Comparison of ENCODE assay signal across 1 cellular context in the genomic region with DNA sequence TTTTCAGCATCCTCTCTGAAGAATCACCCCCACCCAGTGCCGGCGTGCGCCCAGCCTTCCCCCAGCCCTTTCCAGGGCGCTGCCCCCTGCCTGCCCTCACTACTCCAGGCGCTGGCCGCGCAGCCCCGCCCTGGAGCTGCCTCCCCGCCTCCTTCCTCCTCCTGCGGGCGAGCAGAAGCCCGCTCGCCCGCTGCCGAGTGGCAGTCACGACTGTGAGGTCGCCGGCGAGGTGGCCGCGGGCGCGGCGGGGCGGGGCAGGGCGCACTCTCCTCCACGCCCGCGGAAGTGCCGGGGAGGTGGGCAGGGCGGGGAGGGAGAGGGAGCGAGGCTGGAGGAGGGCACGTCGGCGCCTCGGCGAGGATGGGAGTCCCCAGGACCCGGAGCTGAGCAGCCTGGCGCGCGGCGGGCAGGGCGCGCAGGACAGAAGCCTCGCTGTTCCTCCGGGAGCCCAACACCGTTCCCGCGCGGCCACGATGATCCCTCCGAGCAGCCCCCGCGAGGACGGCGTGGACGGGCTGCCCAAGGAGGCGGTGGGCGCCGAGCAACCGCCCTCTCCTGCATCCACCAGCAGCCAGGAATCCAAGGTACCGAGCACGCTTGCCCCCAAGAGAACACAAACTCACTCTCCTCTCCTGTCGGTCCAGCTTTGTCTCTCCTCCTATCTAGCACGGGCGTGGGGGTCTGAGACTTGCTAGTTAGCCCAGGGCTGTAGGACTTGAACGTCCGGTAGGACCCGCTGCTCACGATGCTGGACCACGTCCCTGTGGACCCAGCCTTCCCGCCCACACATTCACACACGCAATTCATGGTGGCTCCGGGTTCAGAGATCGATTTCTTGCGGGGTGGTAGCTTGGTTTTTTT.
TF ChIP-seq lines count a peak whose summit lies in the region.

A gene with protein sequence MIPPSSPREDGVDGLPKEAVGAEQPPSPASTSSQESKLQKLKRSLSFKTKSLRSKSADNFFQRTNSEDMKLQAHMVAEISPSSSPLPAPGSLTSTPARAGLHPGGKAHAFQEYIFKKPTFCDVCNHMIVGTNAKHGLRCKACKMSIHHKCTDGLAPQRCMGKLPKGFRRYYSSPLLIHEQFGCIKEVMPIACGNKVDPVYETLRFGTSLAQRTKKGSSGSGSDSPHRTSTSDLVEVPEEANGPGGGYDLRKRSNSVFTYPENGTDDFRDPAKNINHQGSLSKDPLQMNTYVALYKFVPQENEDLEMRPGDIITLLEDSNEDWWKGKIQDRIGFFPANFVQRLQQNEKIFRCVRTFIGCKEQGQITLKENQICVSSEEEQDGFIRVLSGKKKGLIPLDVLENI (plus strand): TSS at position 334 of the 861 bp plus-strand sequence. CDS start 140 bp downstream, at position 474.

TF ChIP-seq in SK-N-SH, 30 proteins besides CTCF, POLR2A, EP300 and RAD21 (continued from another document):
- TF ChIP-seq, protein P1, sequence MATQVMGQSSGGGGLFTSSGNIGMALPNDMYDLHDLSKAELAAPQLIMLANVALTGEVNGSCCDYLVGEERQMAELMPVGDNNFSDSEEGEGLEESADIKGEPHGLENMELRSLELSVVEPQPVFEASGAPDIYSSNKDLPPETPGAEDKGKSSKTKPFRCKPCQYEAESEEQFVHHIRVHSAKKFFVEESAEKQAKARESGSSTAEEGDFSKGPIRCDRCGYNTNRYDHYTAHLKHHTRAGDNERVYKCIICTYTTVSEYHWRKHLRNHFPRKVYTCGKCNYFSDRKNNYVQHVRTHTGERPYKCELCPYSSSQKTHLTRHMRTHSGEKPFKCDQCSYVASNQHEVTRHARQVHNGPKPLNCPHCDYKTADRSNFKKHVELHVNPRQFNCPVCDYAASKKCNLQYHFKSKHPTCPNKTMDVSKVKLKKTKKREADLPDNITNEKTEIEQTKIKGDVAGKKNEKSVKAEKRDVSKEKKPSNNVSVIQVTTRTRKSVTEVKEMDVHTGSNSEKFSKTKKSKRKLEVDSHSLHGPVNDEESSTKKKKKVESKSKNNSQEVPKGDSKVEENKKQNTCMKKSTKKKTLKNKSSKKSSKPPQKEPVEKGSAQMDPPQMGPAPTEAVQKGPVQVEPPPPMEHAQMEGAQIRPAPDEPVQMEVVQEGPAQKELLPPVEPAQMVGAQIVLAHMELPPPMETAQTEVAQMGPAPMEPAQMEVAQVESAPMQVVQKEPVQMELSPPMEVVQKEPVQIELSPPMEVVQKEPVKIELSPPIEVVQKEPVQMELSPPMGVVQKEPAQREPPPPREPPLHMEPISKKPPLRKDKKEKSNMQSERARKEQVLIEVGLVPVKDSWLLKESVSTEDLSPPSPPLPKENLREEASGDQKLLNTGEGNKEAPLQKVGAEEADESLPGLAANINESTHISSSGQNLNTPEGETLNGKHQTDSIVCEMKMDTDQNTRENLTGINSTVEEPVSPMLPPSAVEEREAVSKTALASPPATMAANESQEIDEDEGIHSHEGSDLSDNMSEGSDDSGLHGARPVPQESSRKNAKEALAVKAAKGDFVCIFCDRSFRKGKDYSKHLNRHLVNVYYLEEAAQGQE (IDR thresholded peaks at IDR 0.05; ENCODE audit: low read depth, low read length): no peak
- no peak for TF ChIP-seq NFIC (IDR thresholded peaks at IDR 0.05; ENCODE audit: borderline replicate concordance)
- peak; percentile 61; the same call in 1 of the 2 replicates for TF ChIP-seq MXI1 (IDR thresholded peaks at IDR 0.05; ENCODE audit: low read depth, low read length)
- peak; percentile 14 for TF ChIP-seq CHD2 (IDR thresholded peaks at IDR 0.05; ENCODE audit: low read length, partially characterized antibody)
